25 cellular contexts compared by ENCODE assay signal in the genomic region with DNA sequence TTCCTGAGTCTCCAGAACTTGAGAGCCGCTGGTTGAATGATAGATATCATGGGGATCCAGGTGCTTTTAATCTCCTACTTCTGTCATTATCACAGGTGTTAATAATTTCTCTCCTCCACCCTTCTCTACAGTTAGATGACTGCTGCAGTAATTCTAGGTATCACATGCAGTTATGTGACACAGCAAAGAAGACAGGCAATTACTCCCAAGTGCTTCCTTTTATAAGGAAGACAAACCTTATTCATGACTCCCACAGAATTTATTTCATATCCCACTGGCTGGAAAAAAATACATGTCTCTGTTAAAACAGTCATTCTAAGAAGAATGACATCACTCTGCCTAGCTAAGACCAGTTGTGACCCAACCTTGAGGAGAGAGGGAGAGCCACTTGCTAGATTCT.
"Had no signal": no experiment of that assay in that cellular context is flagged by ENCODE, and none has a peak within 500 bp of the region (broad histone marks: within the 10 kb centered on the region; RNA-seq: fewer than 3 reads in every experiment).

No MANE protein-coding gene starts in this region.

- DNase-seq: effector CD8-positive, alpha-beta T cell; foreskin keratinocyte; heart right ventricle; hippocampal formation; left cardiac atrium; left lung; mesenchymal stem cell; mucosa of descending colon; naive B cell; right cardiac atrium; sigmoid colon; stimulated activated CD4-positive, alpha-beta T cell treated with anti-CD3 and anti-CD28 coated beads, Interleukin-2, amount 100 ng/mL, for 24 hours; stimulated activated CD4-positive, alpha-beta T cell treated with anti-CD3 and anti-CD28 coated beads, Interleukin-4, amount 100 ng/mL, for 24 hours; stimulated activated naive CD4-positive, alpha-beta T cell treated with Interleukin-2 at 50 U/mL for 16 hours; stomach; thyroid gland; trophoblast cell had no signal

- H3K27me3 ChIP-seq: esophagus muscularis mucosa, foreskin keratinocyte, gastroesophageal sphincter, heart right ventricle, left lung, neural progenitor cell, sigmoid colon, stomach, thyroid gland, vagina had no signal

- H2AFZ ChIP-seq: neural progenitor cell, parathyroid adenoma had no signal

- ATAC-seq: foreskin keratinocyte; gastroesophageal sphincter; heart right ventricle; left cardiac atrium; left lung; mucosa of descending colon; natural killer cell treated with Interleukin-12 subunit alpha and Interleukin-12 subunit beta and Interleukin-15 and Interleukin-18, amount 100 ng/mL, for 72 hours; right cardiac atrium; stimulated activated effector memory CD8-positive, alpha-beta T cell treated with anti-CD3 and anti-CD28 coated beads, Interleukin-12 subunit alpha, Interleukin-12 subunit beta, amount 100 ng/mL, for 72 hours had no signal

- H3K27ac ChIP-seq: esophagus muscularis mucosa, foreskin keratinocyte, gastroesophageal sphincter, heart right ventricle, left lung, neural progenitor cell, parathyroid adenoma, prostate gland, sigmoid colon, stomach, thyroid gland, vagina had no signal

- H3K9me3 ChIP-seq: esophagus muscularis mucosa, gastroesophageal sphincter, left lung, mucosa of descending colon, prostate gland, sigmoid colon, thyroid gland, vagina had no signal

- H3K4me3 ChIP-seq: esophagus muscularis mucosa, gastroesophageal sphincter, heart right ventricle, left lung, mucosa of descending colon, neural progenitor cell, prostate gland, sigmoid colon, stomach, thyroid gland, vagina had no signal

- H3K4me2 ChIP-seq: neural progenitor cell had no signal

- H3K36me3 ChIP-seq: esophagus muscularis mucosa, gastroesophageal sphincter, heart right ventricle, left lung, neural progenitor cell, prostate gland, sigmoid colon, stomach, thyroid gland, vagina had no signal

- H3K79me2 ChIP-seq: parathyroid adenoma had no signal

- H3K4me1 ChIP-seq: esophagus muscularis mucosa, foreskin keratinocyte, gastroesophageal sphincter, heart right ventricle, left lung, neural progenitor cell, parathyroid adenoma, prostate gland, sigmoid colon, stomach, thyroid gland, vagina had no signal
